ENCODE assay signal across 9 cellular contexts in genomic region chr2:96531366-96531765, GRCh38. TPM values are rescaled to one million over a fixed set of nuclear protein-coding genes. Genes with fewer than 3 reads are reported as not detected.
DNase-seq lines count a peak whose midpoint lies in the region; ATAC-seq and TF ChIP-seq lines count a peak whose summit lies in the region.
"Had no signal": no experiment of that assay in that cellular context is flagged by ENCODE, and none has a peak within 500 bp of the region (broad histone marks: within the 10 kb centered on the region; RNA-seq: fewer than 3 reads in every experiment).

No MANE protein-coding gene starts in this region.

- ATAC-seq in SK-N-SH treated with all-trans-retinoic acid at 6 μM for 48 hours (no peak), left lung (no peak)

- POLR2A ChIA-PET in SK-N-SH (lab: Yijun Ruan, JAX), result no interaction called here

- H3K79me2 ChIP-seq in SK-N-SH (ENCODE audit: insufficient read depth), result no peaks in the 10 kb centered on the region

- no peak for TF ChIP-seq EP300 in SK-N-SH (IDR thresholded peaks at IDR 0.05; ENCODE audit: borderline replicate concordance in 1 of 2, low read depth in 1 of 2, low read length in 1 of 2)

- TF ChIP-seq CTCF in SK-N-SH (IDR thresholded peaks at IDR 0.05) (no peak), left lung (IDR thresholded peaks at IDR 0.05) (no peak)

- no peak for DNase-seq in SK-N-SH
- peak in 1 of 2 donors; percentile 37 for DNase-seq in left lung
- DNase-seq in LoVo (ENCODE audit: low spot score), result no peak
- DNase-seq in stimulated activated CD4-positive, alpha-beta T cell treated with anti-CD3 and anti-CD28 coated beads, Interleukin-15, amount 100 ng/mL, for 24 hours, result no peak
- DNase-seq in MG63, result no peak

- H3K4me1 ChIP-seq in SK-N-SH (ENCODE audit: control insufficient read depth in 1 of 2, insufficient read depth in 2 of 2, low read depth in 1 of 2, low read length in 1 of 2), result peaks cover 27 to 43% of the 10 kb centered on the region in 2 experiments
- peaks cover 38 to 95% of the 10 kb centered on the region in 2 donors for H3K4me1 ChIP-seq in left lung
- H3K4me1 ChIP-seq in subcutaneous abdominal adipose tissue (ENCODE audit: control insufficient read depth in 5 of 5, insufficient read depth in 5 of 5, low read length in 5 of 5), result peaks cover 26 to 77% (median 74%) of the 10 kb centered on the region in 5 donors

- H3K36me3 ChIP-seq in SK-N-SH (replicated peaks in 1 of 2; ENCODE audit: control insufficient read depth in 1 of 2, insufficient read depth in 2 of 2, low read length in 1 of 2) (no peaks in the 10 kb centered on the region), left lung (no peaks in the 10 kb centered on the region), subcutaneous abdominal adipose tissue (ENCODE audit: control insufficient read depth in 5 of 5, insufficient read depth in 5 of 5, low read length in 5 of 5) (no peaks in the 10 kb centered on the region), MG63 (no peaks in the 10 kb centered on the region)

- no peaks in the 10 kb centered on the region for H4K20me1 ChIP-seq in SK-N-SH (ENCODE audit: insufficient read depth)

- 0 out of 2 replicates have a peak overlapping the region, but pooled peaks have one; percentile 61 for H2AFZ ChIP-seq in SK-N-SH (ENCODE audit: low read depth)

- H3F3A ChIP-seq in SK-N-SH (replicated peaks; ENCODE audit: insufficient read depth), result peaks cover 7% of the 10 kb centered on the region

- H3K4me2 ChIP-seq in SK-N-SH, result peak overlapping the region; percentile 74

- peaks cover 68% of the 10 kb centered on the region for H3K4me1 Mint-ChIP-seq in activated naive CD8-positive, alpha-beta T cell (ENCODE audit: low read depth)

- no peaks in the 10 kb centered on the region for H3K9me2 ChIP-seq in SK-N-SH

- no peak for TF ChIP-seq RAD21 in SK-N-SH (IDR thresholded peaks at IDR 0.05; ENCODE audit: low read length)

- H3K27ac Mint-ChIP-seq in activated naive CD8-positive, alpha-beta T cell, result peak overlapping the region; percentile 90

- no peaks in the 10 kb centered on the region for H3K27me3 Mint-ChIP-seq in activated naive CD8-positive, alpha-beta T cell

- no peaks in the 10 kb centered on the region for H3K36me3 Mint-ChIP-seq in activated naive CD8-positive, alpha-beta T cell

- H3K4me3 ChIP-seq in SK-N-SH (ENCODE audit: low read depth in 2 of 2, low read length in 1 of 2) (peak overlapping the region in 1 of 2 experiments; percentile 15; a peak in 3 of 4 replicates), left lung (no peak overlapping the region), subcutaneous abdominal adipose tissue (ENCODE audit: low read depth in 1 of 5, low read length in 5 of 5) (peak overlapping the region in 4 of 5 donors; percentile 19 to 52 (median 27)), MG63 (no peak overlapping the region)

- no peaks in the 10 kb centered on the region for H3K27me3 ChIP-seq in SK-N-SH (ENCODE audit: insufficient read depth)
- no peaks in the 10 kb centered on the region for H3K27me3 ChIP-seq in left lung
- H3K27me3 ChIP-seq in subcutaneous abdominal adipose tissue (ENCODE audit: control insufficient read depth in 5 of 5, insufficient read depth in 4 of 5, low read length in 5 of 5), result peaks cover 0 to 7% (median 0%) of the 10 kb centered on the region in 5 donors
- no peaks in the 10 kb centered on the region for H3K27me3 ChIP-seq in MG63

- peak overlapping the region; percentile 76 for H3K4me3 Mint-ChIP-seq in activated naive CD8-positive, alpha-beta T cell

- peak overlapping the region in 1 of 2 experiments; percentile 73; a peak in 1 of 4 replicates for H3K27ac ChIP-seq in SK-N-SH (ENCODE audit: low read depth in 2 of 2, low read length in 1 of 2)
- H3K27ac ChIP-seq in left lung, result peak overlapping the region; percentile 86
- H3K27ac ChIP-seq in subcutaneous abdominal adipose tissue (ENCODE audit: low read depth, low read length), result peak overlapping the region; percentile 60
- H3K27ac ChIP-seq: 22Rv1 had no signal

- H3K9me3 ChIP-seq in SK-N-SH (no peaks in the 10 kb centered on the region), left lung (no peaks in the 10 kb centered on the region), subcutaneous abdominal adipose tissue (ENCODE audit: control insufficient read depth in 5 of 5, low read length in 5 of 5) (no peaks in the 10 kb centered on the region), MG63 (no peaks in the 10 kb centered on the region)

- CTCF ChIA-PET in SK-N-SH (lab: Yijun Ruan, JAX), result interaction anchor here (3.2 to 6.2 kb wide), 2 partner anchors 23 kb away, joined by 27 to 47 read pairs; no protein-coding TSS in a partner anchor

- no peaks in the 10 kb centered on the region for H3K9me3 Mint-ChIP-seq in activated naive CD8-positive, alpha-beta T cell (ENCODE audit: low read depth)

- intact Hi-C loops in left lung (cut with DNase I), result no loop called here

- WGBS in SK-N-SH (ENCODE audit: low lambda C conversion rate), result 86% methylated on average over 8 of the region's 9 CpGs

- H3K9ac ChIP-seq in SK-N-SH (peak overlapping the region; percentile 54; the same call in 1 of the 2 replicates), subcutaneous abdominal adipose tissue (ENCODE audit: low read length in 5 of 5) (peak overlapping the region in 4 of 5 donors; percentile 48 to 71 (median 67))

TF ChIP-seq in SK-N-SH, 30 proteins besides CTCF, POLR2A, EP300 and RAD21 (continues in another document):
- TF ChIP-seq ZBTB33 (IDR thresholded peaks at IDR 0.05; ENCODE audit: borderline replicate concordance, low read depth), result no peak
- no peak for TF ChIP-seq JUND (IDR thresholded peaks at IDR 0.05)
- TF ChIP-seq IRF3 (IDR thresholded peaks at IDR 0.05; ENCODE audit: low read depth, low read length), result no peak

TF ChIP-seq in SK-N-SH treated with all-trans-retinoic acid at 6 μM for 48 hours, 23 proteins besides CTCF, POLR2A, EP300 and RAD21 (continues in another document):
- no peak for TF ChIP-seq TSHZ2 (CRISPR knock-in tag; IDR thresholded peaks at IDR 0.05)
- no peak for TF ChIP-seq TCF4 (CRISPR knock-in tag; IDR thresholded peaks at IDR 0.05; ENCODE audit: borderline replicate concordance)
- no peak for TF ChIP-seq CREB5 (CRISPR knock-in tag; IDR thresholded peaks at IDR 0.05; ENCODE audit: low read depth)
- no peak for TF ChIP-seq TOX (CRISPR knock-in tag; IDR thresholded peaks at IDR 0.05; ENCODE audit: borderline replicate concordance)
- TF ChIP-seq CSRNP3 (CRISPR knock-in tag; IDR thresholded peaks at IDR 0.05), result no peak
- TF ChIP-seq ISL1 (CRISPR knock-in tag; IDR thresholded peaks at IDR 0.05), result no peak

RNA-seq across cellular contexts. Expression of gene ARID5A, which starts 5.2 kb away (rescaled TPM):
- 3.3 TPM in 2 replicates for polyA plus RNA-seq in SK-N-SH (2012; rRNA removed)
- 2.0 and 2.3 TPM in 2 replicates for polyA plus RNA-seq in SK-N-SH (2012; cell fraction: cytosol; rRNA removed)
- polyA plus RNA-seq in SK-N-SH (2012; cell fraction: nucleus; rRNA removed), result 8.1 and 8.2 TPM in 2 replicates
- total RNA-seq in left lung, result 10 to 100 TPM; 17.4 to 30.9 TPM
- total RNA-seq in MG63 (2014; rRNA removed; shearing (Covaris generic); ENCODE audit: low replicate concordance), result 5.3 and 13.7 TPM in 2 replicates

RNA-seq across cellular contexts. Expression of gene NEURL3, which starts 26.2 kb away (rescaled TPM):
- 0.05 and 0.08 TPM in 2 replicates for polyA plus RNA-seq in SK-N-SH (2012; rRNA removed)
- polyA plus RNA-seq in SK-N-SH (2012; cell fraction: cytosol; rRNA removed), result 0.01 TPM in 1 of 2 replicates, not detected in the other
- polyA plus RNA-seq in SK-N-SH (2012; cell fraction: nucleus; rRNA removed), result 0.04 TPM in 1 of 2 replicates, not detected in the other
- total RNA-seq in left lung, result under 1 TPM; 0.18 to 0.23 TPM
- 1.0 TPM in 1 of 2 replicates, not detected in the other for total RNA-seq in MG63 (2014; rRNA removed; shearing (Covaris generic); ENCODE audit: low replicate concordance)

Comparison
In these comparisons a context has a peak if more than half of its experiments do, and no peak if none do; other contexts are left out.
1. H3K4me3 ChIP-seq: peak in subcutaneous abdominal adipose tissue (4 of 5); none in left lung (0 of 2) and MG63 (single experiment).